In the genomic region with DNA sequence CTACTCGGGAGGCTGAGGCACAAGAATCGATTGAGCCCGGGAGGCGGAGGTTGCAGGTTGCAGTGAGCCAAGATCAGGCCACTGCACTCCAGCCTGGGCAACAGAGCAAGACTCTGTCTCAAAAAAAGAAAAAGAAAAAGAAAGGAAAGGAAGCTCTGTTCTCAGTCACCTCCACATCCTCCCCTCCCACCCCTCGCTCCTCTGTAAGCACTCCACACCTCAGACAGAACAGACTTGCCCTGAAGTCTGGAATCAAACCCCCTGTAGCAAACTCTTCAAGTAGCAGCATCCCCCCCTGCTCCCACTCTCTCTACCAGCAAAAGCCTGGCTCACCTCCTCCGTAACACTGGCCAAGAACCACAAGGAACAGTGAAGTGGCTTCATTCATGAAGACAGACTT, we compare ENCODE assay signal across 30 cellular contexts.
"Had no signal": no experiment of that assay in that cellular context is flagged by ENCODE, and none has a peak within 500 bp of the region (broad histone marks: within the 10 kb centered on the region; RNA-seq: fewer than 3 reads in every experiment).

No MANE protein-coding gene starts in this region.

- ATAC-seq: activated CD4-positive, CD25-positive, alpha-beta regulatory T cell treated with anti-CD3 and anti-CD28 coated beads, Interleukin-2, amount 50 U/mL, for 24 hours; heart right ventricle; left lobe of liver; mucosa of descending colon; pancreas; psoas muscle; stimulated activated naive B cell treated with anti-CD40 and anti-IgM and Interleukin-4, amounts not matched to agents 10 μg/mL and 1 μg/mL and 100 μg/mL, for 72 hours; T-cell had no signal

- DNase-seq: activated CD4-positive, alpha-beta T cell treated with anti-CD3 and anti-CD28 coated beads for 48 hours; activated CD4-positive, alpha-beta T cell treated with anti-CD3 and anti-CD28 coated beads, Interleukin-2, amount 50 U/mL, for 48 hours; activated CD8-positive, alpha-beta memory T cell treated with anti-CD3 and anti-CD28 coated beads for 24 hours; activated effector memory CD4-positive, alpha-beta T cell treated with Interleukin-2 at 50 U/mL for 16 hours; activated naive CD4-positive, alpha-beta T cell treated with Interleukin-2 at 50 U/mL for 16 hours; brain microvascular endothelial cell; caudate nucleus; foreskin keratinocyte; heart right ventricle; kidney glomerular epithelial cell; mucosa of descending colon; pancreas; psoas muscle; sigmoid colon; small intestine; stimulated activated CD4-positive, alpha-beta T cell treated with anti-CD3 and anti-CD28 coated beads, Interleukin-4, amount 100 ng/mL, for 4 hours; stimulated activated CD8-positive, alpha-beta memory T cell treated with anti-CD3 and anti-CD28 coated beads, Interleukin-4, amount 100 ng/mL, for 48 hours; stimulated activated naive B cell treated with anti-CD40 and anti-IgM and Interleukin-4, amounts not matched to agents 10 μg/mL and 1 μg/mL and 100 μg/mL, for 72 hours; stomach; T-cell; thyroid gland; upper lobe of left lung had no signal

- H3K9me3 Mint-ChIP-seq: natural killer cell treated with Interleukin-12 subunit alpha and Interleukin-12 subunit beta and Interleukin-15 and Interleukin-18, amount 100 ng/mL, for 72 hours; stimulated activated naive B cell treated with anti-CD40 and anti-IgM and Interleukin-4, amounts not matched to agents 10 μg/mL and 1 μg/mL and 100 μg/mL, for 72 hours; T-cell had no signal

- H3K36me3 Mint-ChIP-seq: activated naive CD8-positive, alpha-beta T cell; natural killer cell treated with Interleukin-12 subunit alpha and Interleukin-12 subunit beta and Interleukin-15 and Interleukin-18, amount 100 ng/mL, for 72 hours; stimulated activated naive B cell treated with anti-CD40 and anti-IgM and Interleukin-4, amounts not matched to agents 10 μg/mL and 1 μg/mL and 100 μg/mL, for 72 hours; T-cell had no signal

- H3K36me3 ChIP-seq: ascending aorta, brain microvascular endothelial cell, heart right ventricle, neutrophil, pancreas, sigmoid colon, stomach, thyroid gland, upper lobe of left lung had no signal

- H3K27ac ChIP-seq: ascending aorta, brain microvascular endothelial cell, foreskin keratinocyte, heart right ventricle, neutrophil, pancreas, psoas muscle, sigmoid colon, stomach, thyroid gland, upper lobe of left lung, VCaP had no signal

- H3K4me3 ChIP-seq: ascending aorta, heart right ventricle, lung, mucosa of descending colon, pancreas, psoas muscle, sigmoid colon, stomach, thyroid gland, upper lobe of left lung had no signal

- H3K4me1 Mint-ChIP-seq: stimulated activated naive B cell treated with anti-CD40 and anti-IgM and Interleukin-4, amounts not matched to agents 10 μg/mL and 1 μg/mL and 100 μg/mL, for 72 hours had no signal

- H3K9me3 ChIP-seq: ascending aorta, heart right ventricle, mucosa of descending colon, neutrophil, pancreas, psoas muscle, sigmoid colon, stomach, thyroid gland, upper lobe of left lung had no signal

- H3K4me3 Mint-ChIP-seq: activated naive CD8-positive, alpha-beta T cell; natural killer cell treated with Interleukin-12 subunit alpha and Interleukin-12 subunit beta and Interleukin-15 and Interleukin-18, amount 100 ng/mL, for 72 hours; stimulated activated naive B cell treated with anti-CD40 and anti-IgM and Interleukin-4, amounts not matched to agents 10 μg/mL and 1 μg/mL and 100 μg/mL, for 72 hours; T-cell had no signal

- H3K27ac Mint-ChIP-seq: activated naive CD8-positive, alpha-beta T cell; natural killer cell treated with Interleukin-12 subunit alpha and Interleukin-12 subunit beta and Interleukin-15 and Interleukin-18, amount 100 ng/mL, for 72 hours; stimulated activated naive B cell treated with anti-CD40 and anti-IgM and Interleukin-4, amounts not matched to agents 10 μg/mL and 1 μg/mL and 100 μg/mL, for 72 hours; T-cell had no signal

- H3K27me3 ChIP-seq: ascending aorta, brain microvascular endothelial cell, foreskin keratinocyte, heart right ventricle, neutrophil, pancreas, sigmoid colon, stomach, thyroid gland, upper lobe of left lung had no signal
